ENCODE assay signal across 24 cellular contexts in genomic region chr12:53612978-53613377, GRCh38.
"Had no signal": no experiment of that assay in that cellular context is flagged by ENCODE, and none has a peak within 500 bp of the region (broad histone marks: within the 10 kb centered on the region; RNA-seq: fewer than 3 reads in every experiment).

No MANE protein-coding gene starts in this region.

- ATAC-seq: activated CD8-positive, alpha-beta memory T cell treated with anti-CD3 and anti-CD28 coated beads, Interleukin-2, amount 10 ng/mL, durations not matched to agents 7 days and 5 days; K562; Right ventricle myocardium inferior had no signal

- H3K9ac ChIP-seq: SK-N-SH had no signal

- H3K4me2 ChIP-seq: SK-N-SH had no signal

- H3K27ac ChIP-seq: VCaP had no signal

- H3K27ac Mint-ChIP-seq: activated CD8-positive, alpha-beta memory T cell treated with anti-CD3 and anti-CD28 coated beads, Interleukin-2, amount 10 ng/mL, durations not matched to agents 7 days and 5 days; activated T-cell treated with anti-CD3 and anti-CD28 coated beads, Interleukin-2, amount 50 U/mL, for 24 hours; activated T-helper 2 cell treated with anti-CD3 and anti-CD28 coated beads, Interferon-gamma antibody, Interleukin-2, Interleukin-4, amounts not matched to agents 10 μg/mL and 5 μg/mL and 100 μg/mL, durations not matched to agents 14 hours and 24 hours and 36 hours had no signal

- DNase-seq: activated CD4-positive, CD25-positive, alpha-beta regulatory T cell; activated CD8-positive, alpha-beta memory T cell treated with anti-CD3 and anti-CD28 coated beads, Interleukin-2, amount 10 ng/mL, durations not matched to agents 7 days and 5 days; activated gamma-delta T cell treated with Interleukin-2 at 50 U/mL for 16 hours; activated naive CD4-positive, alpha-beta T cell treated with anti-CD3 and anti-CD28 coated beads, Interleukin-2, amount 50 U/mL, for 16 hours; activated T-cell treated with anti-CD3 and anti-CD28 coated beads, Interleukin-2, amount 50 U/mL, for 24 hours; amygdala; NCI-H1092; NCI-H1417; NCI-H1694; NCI-H2029; NCI-H2107; NCI-H2171 treated with DMSO at 0.1 percent for 48 hours; NCI-H226; NCI-H526; NCI-H774; SK-N-SH; T-helper 1 cell had no signal

- H3K27me3 Mint-ChIP-seq: activated CD8-positive, alpha-beta memory T cell treated with anti-CD3 and anti-CD28 coated beads, Interleukin-2, amount 10 ng/mL, durations not matched to agents 7 days and 5 days; activated T-cell treated with anti-CD3 and anti-CD28 coated beads, Interleukin-2, amount 50 U/mL, for 24 hours; brain; central memory CD8-positive, alpha-beta T cell had no signal

- H3K4me3 ChIP-seq: K562 had no signal

- FAIRE-seq: astrocyte, K562 had no signal

- H3K4me3 Mint-ChIP-seq: activated CD8-positive, alpha-beta memory T cell treated with anti-CD3 and anti-CD28 coated beads, Interleukin-2, amount 10 ng/mL, durations not matched to agents 7 days and 5 days; activated T-cell treated with anti-CD3 and anti-CD28 coated beads, Interleukin-2, amount 50 U/mL, for 24 hours; brain; central memory CD8-positive, alpha-beta T cell had no signal

- H3K9me3 Mint-ChIP-seq: activated T-cell treated with anti-CD3 and anti-CD28 coated beads, Interleukin-2, amount 50 U/mL, for 24 hours; activated T-helper 2 cell treated with anti-CD3 and anti-CD28 coated beads, Interferon-gamma antibody, Interleukin-2, Interleukin-4, amounts not matched to agents 10 μg/mL and 5 μg/mL and 100 μg/mL, durations not matched to agents 14 hours and 24 hours and 36 hours; central memory CD8-positive, alpha-beta T cell had no signal

- H3K9me2 ChIP-seq: SK-N-SH had no signal

- H3K9me3 ChIP-seq: SK-N-SH had no signal
